ENCODE assay signal across 9 cellular contexts in the genomic region with DNA sequence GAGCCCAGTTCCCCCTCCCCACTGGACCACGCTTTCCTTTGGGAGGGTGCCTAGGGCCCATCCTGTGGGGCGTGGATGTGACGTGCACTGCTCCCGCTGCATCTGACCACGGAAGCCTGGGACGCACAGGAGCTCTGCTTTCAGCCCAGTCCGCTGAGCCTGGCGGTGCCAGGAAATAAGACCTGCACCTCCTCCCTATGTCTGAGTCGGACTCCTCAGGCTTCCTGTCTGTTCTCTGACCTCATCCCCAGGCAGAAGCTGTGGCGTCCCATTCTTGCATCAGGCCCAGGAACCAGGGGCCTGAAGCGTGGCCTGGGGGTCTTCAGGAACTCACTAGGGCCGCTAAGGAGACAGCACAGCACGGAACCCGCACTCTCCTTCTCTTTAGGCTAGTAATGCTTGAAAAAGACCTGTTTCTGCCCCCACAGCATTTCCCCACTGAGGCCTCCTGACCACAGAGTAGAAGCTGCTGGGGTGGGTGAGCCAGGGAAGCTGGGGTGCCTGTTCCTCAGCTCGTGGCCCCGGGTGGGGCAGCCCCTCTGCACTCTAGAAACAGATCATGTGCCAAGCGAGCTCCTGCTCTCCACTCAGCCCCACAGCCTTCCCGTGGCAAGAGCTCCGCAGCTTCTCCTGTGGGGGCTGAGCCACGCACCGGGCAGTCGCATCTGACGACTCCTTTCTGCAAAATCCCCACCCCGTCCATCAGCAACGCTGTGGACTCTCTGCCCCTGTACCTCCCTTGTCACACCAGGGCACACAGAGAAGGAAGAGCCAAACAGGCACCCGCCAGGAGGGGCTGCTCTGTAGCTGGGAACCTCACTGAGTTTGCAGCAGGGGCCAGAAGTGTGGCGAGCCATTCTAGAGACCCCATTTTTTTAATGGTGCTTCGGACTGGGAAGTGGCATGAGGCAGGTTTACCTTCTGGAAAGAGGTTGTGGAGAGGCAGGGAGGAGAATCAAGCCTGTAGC. TPM values are rescaled to one million over a fixed set of nuclear protein-coding genes. Genes with fewer than 3 reads are reported as not detected.
DNase-seq lines count a peak whose midpoint lies in the region; ATAC-seq, FAIRE-seq and TF ChIP-seq lines count a peak whose summit lies in the region.
"Had no signal": no experiment of that assay in that cellular context is flagged by ENCODE, and none has a peak within 500 bp of the region (broad histone marks: within the 10 kb centered on the region; RNA-seq: fewer than 3 reads in every experiment).

No MANE protein-coding gene starts in this region.

- dilution Hi-C loops in endothelial cell of umbilical vein (cut with MboI; ENCODE audit: extremely low pct_ligation_motif_present, low sequenced_read_pairs), result no loop called here

- H3K36me3 ChIP-seq in endothelial cell of umbilical vein (ENCODE audit: control insufficient read depth in 2 of 2, extremely low read depth in 1 of 2, insufficient read depth in 2 of 2, low read length in 2 of 2) (peaks cover 3% of the 10 kb centered on the region in 2 experiments), gastroesophageal sphincter (no peaks in the 10 kb centered on the region), uterus (no peaks in the 10 kb centered on the region)

- peak overlapping the region; percentile 78 for H2AFZ ChIP-seq in endothelial cell of umbilical vein (ENCODE audit: low read depth, low read length)

- peak; percentile 100 for FAIRE-seq in endothelial cell of umbilical vein (lab: Jason Lieb, UNC)

- H3K27ac ChIP-seq in endothelial cell of umbilical vein (ENCODE audit: insufficient read depth, low read depth, low read length) (peak overlapping the region; percentile 96), gastroesophageal sphincter (no peak overlapping the region), uterus (no peak overlapping the region)

- H3K79me2 ChIP-seq in endothelial cell of umbilical vein (ENCODE audit: control insufficient read depth, insufficient read depth, low read length), result peaks cover 20% of the 10 kb centered on the region

- ATAC-seq in gastroesophageal sphincter, result no peak
- no peak for ATAC-seq in HG03460 (IDR thresholded peaks at IDR 0.05; ENCODE audit: unreplicated experiment)

- WGBS in gastroesophageal sphincter (ENCODE audit: low coverage in 1 of 2), 2 donors, result 89% methylated on average over 3 of the region's 28 CpGs; no CpG with 5 or more reads in 1 of the 2 donors

- DNase-seq in SHP77 (lab: John Stamatoyannopoulos, UW) (peak; percentile 32 to 77), SHP77 treated with DMSO at 0.1 percent for 48 hours (lab: John Stamatoyannopoulos, UW) (no peak), RPMI8226 (peak; percentile 26), endothelial cell of umbilical vein (ENCODE audit: low read depth, low spot score) (peak; percentile 90), posterior vena cava (ENCODE audit: low spot score) (peak; percentile 74), uterus (no peak)

- no peak for TF ChIP-seq EP300 in gastroesophageal sphincter (IDR thresholded peaks at IDR 0.05)

- no TSS peak for BruUV-seq in endothelial cell of umbilical vein (replicated peaks; lab: Mats Ljungman, UMichigan)

- intact Hi-C loops in endothelial cell of umbilical vein (cut with micrococcal nuclease) (loop anchor here (1.0 to 5.0 kb wide), 3 partner anchors 37 to 260 kb away; partner anchors contain the start of gene ZBED4), posterior vena cava (cut with DNase I) (no loop called here), uterus (cut with DNase I; ENCODE audit: low total_unique reads) (no loop called here)

- CTCF ChIA-PET in endothelial cell of umbilical vein (lab: Charles Lee), result interaction anchor here (0.6 to 1.7 kb wide), 6 partner anchors 16 to 182 kb away, joined by 4 to 9 read pairs (median 6); partner anchors contain the start of gene TTLL8

- H3K4me3 ChIP-seq in endothelial cell of umbilical vein (replicated peaks in 1 of 3; ENCODE audit: insufficient read depth in 1 of 3, low read depth in 1 of 3, low read length in 3 of 3) (no peak overlapping the region), gastroesophageal sphincter (no peak overlapping the region), uterus (no peak overlapping the region)

- POLR2A ChIA-PET in endothelial cell of umbilical vein (lab: Charles Lee), result interaction anchor here (0.6 to 1.0 kb wide), 2 partner anchors 12 to 141 kb away, joined by 3 read pairs; no protein-coding TSS in a partner anchor

- TF ChIP-seq POLR2A in endothelial cell of umbilical vein (IDR thresholded peaks at IDR 0.05; ENCODE audit: low read depth, low read length), result peak; percentile 56
- TF ChIP-seq POLR2A in gastroesophageal sphincter (IDR thresholded peaks at IDR 0.05), result no peak
- TF ChIP-seq POLR2A in uterus (IDR thresholded peaks at IDR 0.05), result no peak

- peak overlapping the region; percentile 26 for H3K4me2 ChIP-seq in endothelial cell of umbilical vein (ENCODE audit: insufficient read depth, low read length)

- no peak for TF ChIP-seq CTCF in endothelial cell of umbilical vein (IDR thresholded peaks at IDR 0.05; ENCODE audit: extremely low read depth in 1 of 2, insufficient read depth in 1 of 2, low read depth in 1 of 2, low read length in 2 of 2)
- TF ChIP-seq CTCF in gastroesophageal sphincter (IDR thresholded peaks at IDR 0.05), result no peak
- no peak for TF ChIP-seq CTCF in uterus (IDR thresholded peaks at IDR 0.05)

- H3K9ac ChIP-seq in endothelial cell of umbilical vein (replicated peaks; ENCODE audit: extremely low read depth, insufficient read depth, low read length), result peak overlapping the region; percentile 70

- H3K4me1 ChIP-seq in endothelial cell of umbilical vein (ENCODE audit: control insufficient read depth, extremely low read depth, insufficient read depth, low read length) (peaks cover 47% of the 10 kb centered on the region), gastroesophageal sphincter (peaks cover 0 to 8% (median 0%) of the 10 kb centered on the region in 3 donors), uterus (no peaks in the 10 kb centered on the region)

- H3K9me3 ChIP-seq in endothelial cell of umbilical vein (replicated peaks; ENCODE audit: control insufficient read depth, insufficient read depth, low read length) (no peaks in the 10 kb centered on the region), gastroesophageal sphincter (no peaks in the 10 kb centered on the region), uterus (no peaks in the 10 kb centered on the region)

- no peaks in the 10 kb centered on the region for H3K9me1 ChIP-seq in endothelial cell of umbilical vein (replicated peaks; ENCODE audit: control insufficient read depth, extremely low read depth, insufficient read depth, low read length)

- no peaks in the 10 kb centered on the region for H4K20me1 ChIP-seq in endothelial cell of umbilical vein (replicated peaks; ENCODE audit: control insufficient read depth, extremely low read depth, insufficient read depth, low read length)

- no peaks in the 10 kb centered on the region for H3K27me3 ChIP-seq in endothelial cell of umbilical vein (ENCODE audit: control insufficient read depth in 2 of 2, insufficient read depth in 2 of 2, low read length in 2 of 2)
- H3K27me3 ChIP-seq in gastroesophageal sphincter, result peaks cover 29% of the 10 kb centered on the region
- no peaks in the 10 kb centered on the region for H3K27me3 ChIP-seq in uterus

RNA-seq across cellular contexts. Expression of gene MOV10L1, which starts 22.6 kb away (rescaled TPM):
- 35.4 and 37.6 TPM in 2 replicates for total RNA-seq in endothelial cell of umbilical vein
- 27.6 and 32.0 TPM in 2 replicates for polyA plus RNA-seq in endothelial cell of umbilical vein
- 10.3 and 14.5 TPM in 2 replicates for polyA plus RNA-seq in endothelial cell of umbilical vein (2011; cell fraction: cytosol; rRNA removed)
- 162 and 167 TPM in 2 replicates for polyA plus RNA-seq in endothelial cell of umbilical vein (2011; cell fraction: nucleus; rRNA removed)
- polyA plus RNA-seq in endothelial cell of umbilical vein (2012), result 18.8 and 20.2 TPM in 2 replicates
- 33.0 and 37.0 TPM in 2 replicates for polyA minus RNA-seq in endothelial cell of umbilical vein
- polyA minus RNA-seq in endothelial cell of umbilical vein (2011; cell fraction: cytosol; rRNA and poly(A)+ RNA removed), result not detected
- 62.2 and 68.7 TPM in 2 replicates for polyA minus RNA-seq in endothelial cell of umbilical vein (2011; cell fraction: nucleus; rRNA and poly(A)+ RNA removed)
- under 1 TPM; 0.43 to 0.56 TPM for total RNA-seq in posterior vena cava
- total RNA-seq in gastroesophageal sphincter, result under 1 TPM in 1 of 4 donors, not detected in 3; 0.78 TPM
- 1 to 10 TPM in 2 of 4 donors, not detected in 2; 1.8 to 3.4 TPM for total RNA-seq in uterus

RNA-seq across cellular contexts. Expression of gene MLC1, which starts 27.2 kb away (rescaled TPM):
- not detected in 2 replicates for total RNA-seq in endothelial cell of umbilical vein
- not detected in 2 replicates for polyA plus RNA-seq in endothelial cell of umbilical vein
- not detected in 2 replicates for polyA plus RNA-seq in endothelial cell of umbilical vein (2011; cell fraction: cytosol; rRNA removed)
- not detected in 2 replicates for polyA plus RNA-seq in endothelial cell of umbilical vein (2011; cell fraction: nucleus; rRNA removed)
- polyA plus RNA-seq in endothelial cell of umbilical vein (2012), result not detected in 2 replicates
- polyA minus RNA-seq in endothelial cell of umbilical vein, result not detected in 2 replicates
- polyA minus RNA-seq in endothelial cell of umbilical vein (2011; cell fraction: cytosol; rRNA and poly(A)+ RNA removed), result not detected
- polyA minus RNA-seq in endothelial cell of umbilical vein (2011; cell fraction: nucleus; rRNA and poly(A)+ RNA removed), result not detected in 2 replicates
- total RNA-seq in posterior vena cava, result under 1 TPM; 0.19 to 0.28 TPM
- under 1 TPM in 2 of 4 donors, not detected in 2; 0.07 to 0.13 TPM for total RNA-seq in gastroesophageal sphincter
- 1 to 10 TPM in 1 of 4 donors, under 1 TPM in 2, not detected in 1; 0.29 to 1.9 (median 0.40) TPM for total RNA-seq in uterus

RNA-seq across cellular contexts. Expression of gene TTLL8, which starts 54.3 kb away (rescaled TPM):
- not detected in 2 replicates for total RNA-seq in endothelial cell of umbilical vein
- not detected in 2 replicates for polyA plus RNA-seq in endothelial cell of umbilical vein
- not detected in 2 replicates for polyA plus RNA-seq in endothelial cell of umbilical vein (2011; cell fraction: cytosol; rRNA removed)
- polyA plus RNA-seq in endothelial cell of umbilical vein (2011; cell fraction: nucleus; rRNA removed), result not detected in 2 replicates
- not detected in 2 replicates for polyA plus RNA-seq in endothelial cell of umbilical vein (2012)
- not detected in 2 replicates for polyA minus RNA-seq in endothelial cell of umbilical vein
- not detected for polyA minus RNA-seq in endothelial cell of umbilical vein (2011; cell fraction: cytosol; rRNA and poly(A)+ RNA removed)
- not detected in 2 replicates for polyA minus RNA-seq in endothelial cell of umbilical vein (2011; cell fraction: nucleus; rRNA and poly(A)+ RNA removed)
- not detected for total RNA-seq in posterior vena cava
- total RNA-seq in gastroesophageal sphincter, result not detected
- not detected for total RNA-seq in uterus
- total RNA-seq: lower leg skin had no signal

RNA-seq across cellular contexts. Expression of gene PANX2, which starts 58.1 kb away (rescaled TPM):
- total RNA-seq in endothelial cell of umbilical vein (5.1 and 5.2 TPM in 2 replicates), posterior vena cava (under 1 TPM; 0.19 to 0.23 TPM), gastroesophageal sphincter (under 1 TPM in 2 of 4 donors, not detected in 2; 0.13 to 0.46 TPM), uterus (under 1 TPM in 2 of 4 donors, not detected in 2; 0.35 to 0.43 TPM)
- polyA plus RNA-seq in endothelial cell of umbilical vein, result 2.5 and 3.1 TPM in 2 replicates
- polyA plus RNA-seq in endothelial cell of umbilical vein (2011; cell fraction: cytosol; rRNA removed), result 1.2 and 2.2 TPM in 2 replicates
- polyA plus RNA-seq in endothelial cell of umbilical vein (2011; cell fraction: nucleus; rRNA removed), result 4.7 and 4.9 TPM in 2 replicates
- 3.2 and 3.4 TPM in 2 replicates for polyA plus RNA-seq in endothelial cell of umbilical vein (2012)
- 1.1 and 1.6 TPM in 2 replicates for polyA minus RNA-seq in endothelial cell of umbilical vein
- polyA minus RNA-seq in endothelial cell of umbilical vein (2011; cell fraction: cytosol; rRNA and poly(A)+ RNA removed), result 1.3 TPM
- polyA minus RNA-seq in endothelial cell of umbilical vein (2011; cell fraction: nucleus; rRNA and poly(A)+ RNA removed), result 1.1 and 2.5 TPM in 2 replicates

Comparison
In these comparisons a context has a peak if more than half of its experiments do, and no peak if none do; other contexts are left out.
1. DNase-seq: peak in SHP77 (2 of 2), RPMI8226 (single experiment), endothelial cell of umbilical vein (single experiment) and posterior vena cava (single experiment); none in SHP77 treated with DMSO at 0.1 percent for 48 hours (single experiment) and uterus (0 of 2).